19 cellular contexts compared by ENCODE assay signal in the genomic region with DNA sequence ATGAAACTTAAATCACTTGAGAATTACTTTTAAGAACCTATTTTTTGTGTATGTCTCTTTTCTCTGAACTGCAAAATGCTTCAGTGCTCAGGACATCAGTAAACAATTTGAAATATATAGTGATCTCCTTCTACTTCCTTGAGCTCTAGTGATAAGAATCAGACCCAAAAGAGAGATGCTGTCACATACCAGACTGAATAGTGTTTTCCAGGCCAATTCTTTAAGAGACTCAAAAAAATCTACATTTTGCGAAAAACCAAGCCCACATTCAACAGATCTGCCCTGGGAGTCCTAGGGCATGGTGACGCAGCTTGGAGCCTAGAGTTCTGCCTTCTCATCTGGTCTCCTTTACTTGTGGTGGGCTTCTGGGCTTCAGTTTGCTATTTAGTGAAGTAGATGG.
"Had no signal": no experiment of that assay in that cellular context is flagged by ENCODE, and none has a peak within 500 bp of the region (broad histone marks: within the 10 kb centered on the region; RNA-seq: fewer than 3 reads in every experiment).

No MANE protein-coding gene starts in this region.

- H3K9me3 ChIP-seq: heart right ventricle, mucosa of descending colon, neutrophil, right atrium auricular region, sigmoid colon, suprapubic skin, tibial artery, upper lobe of right lung, vagina had no signal

- H3K4me1 ChIP-seq: heart right ventricle, right atrium auricular region, sigmoid colon, suprapubic skin, upper lobe of right lung, vagina had no signal

- H3K36me3 ChIP-seq: heart right ventricle, neutrophil, right atrium auricular region, sigmoid colon, suprapubic skin, tibial artery, upper lobe of right lung, vagina had no signal

- DNase-seq: effector memory CD4-positive, alpha-beta T cell; heart right ventricle; immature natural killer cell; left colon; left ventricle myocardium superior; mucosa of descending colon; naive thymus-derived CD8-positive, alpha-beta T cell; sigmoid colon; stimulated activated CD4-positive, alpha-beta T cell treated with anti-CD3 and anti-CD28 coated beads, Interleukin-4, amount 100 ng/mL, for 1 hour; stimulated activated CD8-positive, alpha-beta memory T cell treated with anti-CD3 and anti-CD28 coated beads, Interleukin-4, amount 100 ng/mL, for 48 hours; stimulated activated naive CD8-positive, alpha-beta T cell treated with anti-CD3 and anti-CD28 coated beads, Interleukin-15, Interleukin-2, amounts not matched to agents 100 U/mL and 50 U/mL, for 24 hours; tibial artery; upper lobe of right lung had no signal

- H3K4me3 ChIP-seq: coronary artery, heart right ventricle, lung, mucosa of descending colon, right atrium auricular region, sigmoid colon, suprapubic skin, tibial artery, upper lobe of right lung, vagina had no signal

- H3K27ac ChIP-seq: coronary artery, heart right ventricle, neutrophil, right atrium auricular region, sigmoid colon, suprapubic skin, tibial artery, upper lobe of right lung, vagina had no signal

- H3K27me3 ChIP-seq: heart right ventricle, neutrophil, right atrium auricular region, sigmoid colon, suprapubic skin, tibial artery, upper lobe of right lung, vagina had no signal
